In the genomic region with DNA sequence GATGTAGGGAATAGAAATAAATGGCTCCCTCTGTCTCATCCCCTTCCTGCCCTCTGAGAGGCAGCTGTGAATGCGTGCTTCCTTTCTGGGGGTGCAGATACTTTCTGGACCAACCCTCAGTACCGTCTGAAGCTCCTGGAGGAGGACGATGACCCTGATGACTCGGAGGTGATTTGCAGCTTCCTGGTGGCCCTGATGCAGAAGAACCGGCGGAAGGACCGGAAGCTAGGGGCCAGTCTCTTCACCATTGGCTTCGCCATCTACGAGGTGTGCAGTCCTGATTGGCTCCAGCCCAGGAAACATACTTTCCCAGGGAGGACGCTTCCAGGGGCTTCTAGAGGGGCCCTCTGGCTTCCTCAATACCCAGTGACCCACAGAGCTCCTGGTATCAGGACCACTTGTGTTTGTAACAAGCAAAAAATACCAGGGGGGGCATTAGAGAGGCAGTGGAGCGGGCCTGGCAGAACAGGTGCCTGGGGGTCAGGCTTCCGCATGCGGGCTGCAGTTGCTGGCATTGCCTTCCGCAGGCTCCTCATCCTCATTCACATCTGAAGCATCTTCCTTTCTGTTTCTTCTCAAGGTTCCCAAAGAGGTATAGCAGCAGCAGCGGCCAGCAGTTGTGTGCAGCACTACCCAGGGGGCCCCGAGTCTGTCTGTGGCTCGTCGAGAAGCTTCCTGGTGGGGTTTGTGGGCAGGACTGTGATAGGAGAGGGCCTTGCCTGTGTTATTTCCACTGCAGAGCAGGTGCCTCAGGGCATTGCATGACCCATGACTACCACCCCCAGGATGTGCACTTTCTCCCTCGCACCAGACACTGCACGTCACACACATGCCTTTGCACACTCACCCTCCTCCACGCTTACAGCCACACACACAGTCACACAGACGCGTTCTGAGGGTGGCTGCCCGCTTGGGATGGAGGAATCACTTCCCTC, we compare ENCODE assay signal across 14 cellular contexts. TPM values are rescaled to one million over a fixed set of nuclear protein-coding genes. Genes with fewer than 3 reads are reported as not detected.
A peak's percentile ranks its signal among the peaks of the same experiment; 100 is the strongest.
DNase-seq lines count a peak whose midpoint lies in the region; ATAC-seq lines count a peak whose summit lies in the region.
"Had no signal": no experiment of that assay in that cellular context is flagged by ENCODE, and none has a peak within 500 bp of the region (broad histone marks: within the 10 kb centered on the region; RNA-seq: fewer than 3 reads in every experiment).

No MANE protein-coding gene starts in this region.

- peaks cover 0 to 15% (median 10%) of the 10 kb centered on the region in 3 donors for H3K4me1 Mint-ChIP-seq in CD8-positive, alpha-beta memory T cell
- peaks cover 21 to 31% of the 10 kb centered on the region in 2 donors for H3K4me1 Mint-ChIP-seq in natural killer cell treated with Interleukin-12 subunit alpha and Interleukin-12 subunit beta and Interleukin-15 and Interleukin-18, amount 100 ng/mL, for 72 hours (ENCODE audit: low read depth in 2 of 2)

- peak in 1 of 5 donors; percentile 50 for DNase-seq in CD8-positive, alpha-beta memory T cell
- DNase-seq in activated T-cell treated with anti-CD3 and anti-CD28 coated beads, Interleukin-2, amount 50 U/mL, for 48 hours = peak; percentile 28 to 36
- DNase-seq in natural killer cell treated with Interleukin-12 subunit alpha and Interleukin-12 subunit beta and Interleukin-15 and Interleukin-18, amount 100 ng/mL, for 72 hours (ENCODE audit: low spot score) = no peak
- DNase-seq in NCI-H524 treated with DMSO at 0.1 percent for 48 hours (lab: John Stamatoyannopoulos, UW) (no peak), T1000 (lab: John Stamatoyannopoulos, UW) (no peak)
- DNase-seq in activated CD4-positive, alpha-beta T cell treated with anti-CD3 and anti-CD28 coated beads for 4 hours = no peak
- DNase-seq: Calu3, foreskin fibroblast, HCEC 1CT, right lobe of liver, SHP77, WERI-Rb-1 had no signal

- no peaks in the 10 kb centered on the region for H3K27me3 ChIP-seq in CD8-positive, alpha-beta memory T cell (ENCODE audit: insufficient read depth, low read length, poor library complexity, severe bottlenecking)
- H3K27me3 ChIP-seq: right lobe of liver, suprapubic skin had no signal

- H3K36me3 ChIP-seq in CD8-positive, alpha-beta memory T cell (ENCODE audit: insufficient read depth, low read length) = no peaks in the 10 kb centered on the region
- H3K36me3 ChIP-seq: WERI-Rb-1 had no signal

- ATAC-seq in GM19438 (IDR thresholded peaks at IDR 0.05; ENCODE audit: low read depth, unreplicated experiment) = peak; percentile 64
- ATAC-seq in natural killer cell treated with Interleukin-12 subunit alpha and Interleukin-12 subunit beta and Interleukin-15 and Interleukin-18, amount 100 ng/mL, for 72 hours = peak; percentile 75 to 79

- H3K27ac ChIP-seq in CD8-positive, alpha-beta memory T cell (ENCODE audit: low read depth, low read length) = peak overlapping the region; percentile 20
- H3K27ac ChIP-seq: right lobe of liver, suprapubic skin, WERI-Rb-1 had no signal

- no peaks in the 10 kb centered on the region for H3K4me1 ChIP-seq in CD8-positive, alpha-beta memory T cell (ENCODE audit: insufficient read depth, low read length)
- H3K4me1 ChIP-seq: suprapubic skin had no signal

- CTCF ChIA-PET in CD8-positive, alpha-beta memory T cell (lab: Charles Lee) = no interaction called here

- peak overlapping the region; percentile 52 to 87 (median 84) for H3K27ac Mint-ChIP-seq in CD8-positive, alpha-beta memory T cell
- H3K27ac Mint-ChIP-seq in natural killer cell treated with Interleukin-12 subunit alpha and Interleukin-12 subunit beta and Interleukin-15 and Interleukin-18, amount 100 ng/mL, for 72 hours = peak overlapping the region; percentile 62 to 83

- H3K9me3 Mint-ChIP-seq in CD8-positive, alpha-beta memory T cell = no peaks in the 10 kb centered on the region
- no peaks in the 10 kb centered on the region for H3K9me3 Mint-ChIP-seq in natural killer cell treated with Interleukin-12 subunit alpha and Interleukin-12 subunit beta and Interleukin-15 and Interleukin-18, amount 100 ng/mL, for 72 hours

- no peaks in the 10 kb centered on the region for H3K9me3 ChIP-seq in CD8-positive, alpha-beta memory T cell (ENCODE audit: low read length)
- H3K9me3 ChIP-seq: right lobe of liver, suprapubic skin had no signal

- POLR2A ChIA-PET in CD8-positive, alpha-beta memory T cell (lab: Charles Lee) = interaction anchor here (0.6 to 0.8 kb wide), 2 partner anchors 128 to 1170 kb away, joined by 3 to 5 read pairs; no protein-coding TSS in a partner anchor

- peaks cover 0 to 3% of the 10 kb centered on the region in 2 donors for H3K27me3 Mint-ChIP-seq in CD8-positive, alpha-beta memory T cell
- no peaks in the 10 kb centered on the region for H3K27me3 Mint-ChIP-seq in natural killer cell treated with Interleukin-12 subunit alpha and Interleukin-12 subunit beta and Interleukin-15 and Interleukin-18, amount 100 ng/mL, for 72 hours

- peak overlapping the region in 6 of 7 donors; percentile 63 to 85 (median 71) for H3K4me3 Mint-ChIP-seq in CD8-positive, alpha-beta memory T cell
- peak overlapping the region; percentile 58 for H3K4me3 Mint-ChIP-seq in natural killer cell treated with Interleukin-12 subunit alpha and Interleukin-12 subunit beta and Interleukin-15 and Interleukin-18, amount 100 ng/mL, for 72 hours

- H3K36me3 Mint-ChIP-seq in CD8-positive, alpha-beta memory T cell = peaks cover 0 to 29% (median 8%) of the 10 kb centered on the region in 3 donors
- H3K36me3 Mint-ChIP-seq in natural killer cell treated with Interleukin-12 subunit alpha and Interleukin-12 subunit beta and Interleukin-15 and Interleukin-18, amount 100 ng/mL, for 72 hours = no peaks in the 10 kb centered on the region

- no peak overlapping the region for H3K4me3 ChIP-seq in CD8-positive, alpha-beta memory T cell (ENCODE audit: low read length)
- H3K4me3 ChIP-seq: right lobe of liver, suprapubic skin had no signal

RNA-seq across cellular contexts. Expression of a gene that starts 42.5 kb away (rescaled TPM):
- total RNA-seq in CD8-positive, alpha-beta memory T cell = 1 to 10 TPM; 3.3 to 4.3 TPM
- polyA plus RNA-seq in CD8-positive, alpha-beta memory T cell = 1.1 TPM
- total RNA-seq in natural killer cell treated with Interleukin-12 subunit alpha and Interleukin-12 subunit beta and Interleukin-15 and Interleukin-18, amount 100 ng/mL, for 72 hours = 1 to 10 TPM; 2.0 to 5.8 TPM

Comparison
In these comparisons a context has a peak if more than half of its experiments do, and no peak if none do; other contexts are left out.
1. DNase-seq: peak in activated T-cell treated with anti-CD3 and anti-CD28 coated beads, Interleukin-2, amount 50 U/mL, for 48 hours (2 of 2); none in natural killer cell treated with Interleukin-12 subunit alpha and Interleukin-12 subunit beta and Interleukin-15 and Interleukin-18, amount 100 ng/mL, for 72 hours (single experiment), NCI-H524 treated with DMSO at 0.1 percent for 48 hours (single experiment), T1000 (single experiment) and activated CD4-positive, alpha-beta T cell treated with anti-CD3 and anti-CD28 coated beads for 4 hours (0 of 2).